ENCODE assay signal across 15 cellular contexts in the genomic region with DNA sequence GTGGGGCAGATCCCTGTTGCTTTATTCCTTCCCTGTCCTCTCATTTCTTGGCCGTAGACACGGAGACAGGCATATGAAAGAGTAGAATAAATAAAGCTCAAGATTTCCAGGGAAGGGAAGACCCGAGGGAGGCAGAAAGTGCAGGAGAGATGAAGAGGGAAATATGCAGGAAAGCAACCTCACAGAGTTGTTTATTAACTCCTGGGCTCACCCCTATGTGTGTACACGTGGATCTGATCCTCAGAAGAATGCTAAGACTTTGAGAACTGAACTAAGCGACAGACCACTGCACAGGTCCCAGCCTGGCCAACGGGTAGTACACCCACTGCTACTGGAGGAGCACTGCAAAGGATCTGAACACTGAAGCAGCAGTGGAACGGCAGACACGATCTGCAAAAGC.
DNase-seq lines count a peak whose midpoint lies in the region; ATAC-seq and TF ChIP-seq lines count a peak whose summit lies in the region.
"Had no signal": no experiment of that assay in that cellular context is flagged by ENCODE, and none has a peak within 500 bp of the region (broad histone marks: within the 10 kb centered on the region; RNA-seq: fewer than 3 reads in every experiment).

No MANE protein-coding gene starts in this region.

- no peak overlapping the region for H3K4ac ChIP-seq in H9 (ENCODE audit: low read depth, low read length)

- H4K91ac ChIP-seq in H9 (ENCODE audit: insufficient read length, low read depth, low read length) = no peak overlapping the region

- H3K27ac ChIP-seq in H9 (ENCODE audit: insufficient read length, low read depth, low read length) = no peak overlapping the region
- no peak overlapping the region for H3K27ac ChIP-seq in esophagus muscularis mucosa (replicated peaks in 1 of 4)

- no peak overlapping the region for H2AK5ac ChIP-seq in H9 (ENCODE audit: insufficient read length, low read length)

- WGBS in H9 (ENCODE audit: extremely low coverage, insufficient read length, low lambda C conversion rate) = no CpG with 5 or more reads among the region's 8 CpGs
- 81% methylated on average over 8 of the region's 8 CpGs for WGBS in esophagus muscularis mucosa

- no peak for ATAC-seq in GM18498 (IDR thresholded peaks at IDR 0.05; ENCODE audit: unreplicated experiment)
- ATAC-seq: HCT116 had no signal

- H3K18ac ChIP-seq in H9 (ENCODE audit: insufficient read length, low read depth, low read length) = no peak overlapping the region

- no peak for TF ChIP-seq EP300 in esophagus muscularis mucosa (IDR thresholded peaks at IDR 0.05)

- H2BK15ac ChIP-seq in H9 (ENCODE audit: low read depth, low read length) = no peak overlapping the region

- H3K79me2 ChIP-seq in H9 (ENCODE audit: insufficient read depth, low read length) = no peaks in the 10 kb centered on the region

- POLR2A ChIA-PET in HEK293T (lab: Yijun Ruan, JAX) = no interaction called here

- no peak overlapping the region for H3K9ac ChIP-seq in H9 (ENCODE audit: extremely low read depth, insufficient read length, low read length)

- H2AFZ ChIP-seq in H9 (ENCODE audit: low read length) = no peak overlapping the region

- H4K8ac ChIP-seq in H9 (replicated peaks; ENCODE audit: insufficient read length, low read depth, low read length) = no peak overlapping the region

- H3K56ac ChIP-seq in H9 (ENCODE audit: insufficient read length, low read depth, low read length) = no peak overlapping the region

- H2BK5ac ChIP-seq in H9 (ENCODE audit: insufficient read length, low read length) = no peak overlapping the region

- H2BK120ac ChIP-seq in H9 (ENCODE audit: low read depth, low read length, poor library complexity, severe bottlenecking) = no peak overlapping the region

- no peaks in the 10 kb centered on the region for H3K27me3 Mint-ChIP-seq in H9 (ENCODE audit: low read depth)
- H3K27me3 Mint-ChIP-seq: B cell; CD4-positive, alpha-beta T cell; IgD-negative memory B cell had no signal

- H2BK20ac ChIP-seq in H9 (ENCODE audit: low read depth, low read length, poor library complexity, severe bottlenecking) = no peak overlapping the region

- H3K27me3 ChIP-seq in H9 (ENCODE audit: insufficient read depth, low read length) (no peaks in the 10 kb centered on the region), esophagus muscularis mucosa (no peaks in the 10 kb centered on the region)

- H4K20me1 ChIP-seq in H9 (ENCODE audit: control insufficient read depth, insufficient read depth, insufficient read length) = no peaks in the 10 kb centered on the region

- peak; percentile 7 for DNase-seq in ACHN
- no peak for DNase-seq in H9
- peak; percentile 57 for DNase-seq in esophagus muscularis mucosa (ENCODE audit: extremely low spot score)
- DNase-seq in left kidney (ENCODE audit: low read depth, low spot score) = peak; percentile 19
- DNase-seq in HEK293T (ENCODE audit: extremely low spot score) = no peak
- no peak for DNase-seq in stimulated activated CD4-positive, alpha-beta T cell treated with anti-CD3 and anti-CD28 coated beads, Interleukin-1b, Interleukin-23, amount 100 ng/mL, for 48 hours
- DNase-seq in putamen (ENCODE audit: low spot score) = no peak
- DNase-seq: C1 segment of cervical spinal cord; CD4-positive, alpha-beta T cell; DMS53; GF-D8 had no signal

- H3K14ac ChIP-seq in H9 (ENCODE audit: insufficient read depth, low read length) = no peak overlapping the region

- CTCF ChIA-PET in HEK293T (lab: Yijun Ruan, JAX) = no interaction called here

- intact Hi-C loops in esophagus muscularis mucosa (cut with DNase I) = no loop called here

- no peak overlapping the region for H2BK12ac ChIP-seq in H9 (ENCODE audit: insufficient read length, low read depth, low read length)

- in situ Hi-C loops in ACHN (cut with HindIII; ENCODE audit: low pct_ligation_motif_present, low pct_unique_long_range_greater_than_20kb, low sequenced_read_pairs) = no loop called here

- no peak overlapping the region for H4K5ac ChIP-seq in H9 (ENCODE audit: insufficient read length, low read depth, low read length)

- no peak for TF ChIP-seq POLR2A in esophagus muscularis mucosa (IDR thresholded peaks at IDR 0.05; ENCODE audit: low read depth)

- H3K23me2 ChIP-seq in H9 (ENCODE audit: insufficient read length, low read depth, low read length, poor library complexity, severe bottlenecking) = no peaks in the 10 kb centered on the region

- H3T11ph ChIP-seq in H9 (ENCODE audit: low read length) = no peak overlapping the region

- no peaks in the 10 kb centered on the region; a peak in 1 of 5 replicates for H3K9me3 Mint-ChIP-seq in H9
- H3K9me3 Mint-ChIP-seq: CD4-positive, alpha-beta T cell; IgD-negative memory B cell had no signal

- H3K79me1 ChIP-seq in H9 (ENCODE audit: insufficient read depth, low read depth, low read length, poor library complexity, severe bottlenecking) = no peaks in the 10 kb centered on the region

- peaks cover 9 to 17% of the 10 kb centered on the region in 2 experiments for H3K4me1 Mint-ChIP-seq in H9
- H3K4me1 Mint-ChIP-seq: B cell, IgD-negative memory B cell had no signal

- H3K27ac Mint-ChIP-seq in H9 = peak overlapping the region in 2 of 3 experiments; percentile 36 to 79; a peak in 1 of 7 replicates
- H3K27ac Mint-ChIP-seq: B cell; CD4-positive, alpha-beta T cell; IgD-negative memory B cell had no signal

- no peak overlapping the region for H3K23ac ChIP-seq in H9 (ENCODE audit: insufficient read length, low read depth, low read length)

- H3K4me2 ChIP-seq in H9 (ENCODE audit: insufficient read depth, insufficient read length, low read length) = no peak overlapping the region

- H3K9me3 ChIP-seq in H9 (ENCODE audit: control insufficient read depth, low read depth, low read length) = no peaks in the 10 kb centered on the region
- no peaks in the 10 kb centered on the region for H3K9me3 ChIP-seq in esophagus muscularis mucosa

- no peak overlapping the region for H3K4me3 Mint-ChIP-seq in H9
- H3K4me3 Mint-ChIP-seq: B cell; CD4-positive, alpha-beta T cell; IgD-negative memory B cell had no signal

- peaks cover 0 to 22% (median 0%) of the 10 kb centered on the region in 4 donors for H3K36me3 ChIP-seq in esophagus muscularis mucosa

- H3K4me1 ChIP-seq in H9 (ENCODE audit: insufficient read depth, low read length) (no peaks in the 10 kb centered on the region; the same call in 1 of the 2 replicates), esophagus muscularis mucosa (no peaks in the 10 kb centered on the region)

- TF ChIP-seq CTCF in H9 (conservative IDR thresholded peaks at IDR 0.05) (no peak), esophagus muscularis mucosa (IDR thresholded peaks at IDR 0.05) (no peak)

- H3K4me3 ChIP-seq in esophagus muscularis mucosa = no peak overlapping the region

- H3K36me3 Mint-ChIP-seq in H9 (ENCODE audit: insufficient read depth in 1 of 3, low read depth in 3 of 3) = peaks cover 8 to 15% (median 10%) of the 10 kb centered on the region in 3 experiments

TF ChIP-seq in HEK293T, 16 proteins besides CTCF, POLR2A, EP300 and RAD21:
- no peak for TF ChIP-seq CTBP1 (IDR thresholded peaks at IDR 0.05; ENCODE audit: borderline replicate concordance)
- no peak for TF ChIP-seq FOXK2 (IDR thresholded peaks at IDR 0.05)
- no peak for TF ChIP-seq FOXM1 (IDR thresholded peaks at IDR 0.05; ENCODE audit: borderline replicate concordance)
- no peak for TF ChIP-seq HDGF (IDR thresholded peaks at IDR 0.05; ENCODE audit: borderline replicate concordance)
- TF ChIP-seq SUZ12 (IDR thresholded peaks at IDR 0.05) = no peak
- TF ChIP-seq ZNF384 (IDR thresholded peaks at IDR 0.05) = no peak
- no peak for TF ChIP-seq BHLHE40 (IDR thresholded peaks at IDR 0.05; ENCODE audit: borderline replicate concordance)
- TF ChIP-seq, protein P1, sequence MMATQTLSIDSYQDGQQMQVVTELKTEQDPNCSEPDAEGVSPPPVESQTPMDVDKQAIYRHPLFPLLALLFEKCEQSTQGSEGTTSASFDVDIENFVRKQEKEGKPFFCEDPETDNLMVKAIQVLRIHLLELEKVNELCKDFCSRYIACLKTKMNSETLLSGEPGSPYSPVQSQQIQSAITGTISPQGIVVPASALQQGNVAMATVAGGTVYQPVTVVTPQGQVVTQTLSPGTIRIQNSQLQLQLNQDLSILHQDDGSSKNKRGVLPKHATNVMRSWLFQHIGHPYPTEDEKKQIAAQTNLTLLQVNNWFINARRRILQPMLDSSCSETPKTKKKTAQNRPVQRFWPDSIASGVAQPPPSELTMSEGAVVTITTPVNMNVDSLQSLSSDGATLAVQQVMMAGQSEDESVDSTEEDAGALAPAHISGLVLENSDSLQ (IDR thresholded peaks at IDR 0.05) = no peak

Comparison
In these comparisons a context has a peak if more than half of its experiments do, and no peak if none do; other contexts are left out.
1. DNase-seq: peak in ACHN (single experiment), esophagus muscularis mucosa (single experiment) and left kidney (single experiment); none in H9 (single experiment), HEK293T (single experiment), stimulated activated CD4-positive, alpha-beta T cell treated with anti-CD3 and anti-CD28 coated beads, Interleukin-1b, Interleukin-23, amount 100 ng/mL, for 48 hours (single experiment) and putamen (single experiment).